In the genomic region with DNA sequence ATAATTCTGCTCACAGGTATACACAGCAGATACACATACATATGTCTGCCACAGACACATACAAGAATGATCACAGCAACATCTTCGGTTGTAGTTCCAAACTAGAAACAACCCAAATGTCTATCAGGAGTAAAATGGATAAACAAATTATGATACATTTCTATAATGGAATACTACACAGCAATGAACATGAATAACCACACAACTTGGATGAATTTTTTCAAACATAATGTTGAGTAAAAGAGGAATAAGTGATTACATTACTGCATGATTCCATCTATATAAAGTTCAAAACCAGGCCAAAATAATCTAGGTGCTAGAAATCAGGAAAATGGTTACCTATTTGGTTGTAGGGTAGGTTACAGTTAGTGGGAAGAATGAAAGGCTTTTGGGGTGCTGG, we compare ENCODE assay signal across 11 cellular contexts. TPM values are rescaled to one million over a fixed set of nuclear protein-coding genes. Genes with fewer than 3 reads are reported as not detected.
"Had no signal": no experiment of that assay in that cellular context is flagged by ENCODE, and none has a peak within 500 bp of the region (broad histone marks: within the 10 kb centered on the region; RNA-seq: fewer than 3 reads in every experiment).

No MANE protein-coding gene starts in this region.

- H3K36me3 ChIP-seq: HAP-1 had no signal

- H3K9ac ChIP-seq: GM23248 had no signal

- H3K4me2 ChIP-seq: GM23338 had no signal

- DNase-seq: GM23248, GOT3, H7, H9, HCEC 1CT, HFFc6 had no signal

- ATAC-seq: GM23338, HCT116 had no signal

- H3K9me3 ChIP-seq: HAP-1 had no signal

- H3K4me3 ChIP-seq: GM23248, GM23338, HAP-1 had no signal

- H3K27ac ChIP-seq: GM23248 had no signal

- H3K4me1 ChIP-seq: HAP-1 had no signal

- H2AFZ ChIP-seq: GM23248, GM23338 had no signal

- H3K9me3 Mint-ChIP-seq: HFFc6 had no signal

- H3K27ac Mint-ChIP-seq: GM23338, H9, HFFc6 had no signal

- H3K4me3 Mint-ChIP-seq: GM23338, H9, HFFc6 had no signal

- FAIRE-seq: H1, H54 had no signal

RNA-seq across cellular contexts. Expression of gene EGFLAM, which starts 4.6 kb away (rescaled TPM):
- total RNA-seq: GM23248 had no signal
- polyA plus RNA-seq: GM23248 had no signal
